In genomic region chrX:30649859-30650258, GRCh38 we compare ENCODE assay signal across 14 cellular contexts. TPM values are rescaled to one million over a fixed set of nuclear protein-coding genes. Genes with fewer than 3 reads are reported as not detected.
DNase-seq lines count a peak whose midpoint lies in the region; ATAC-seq and TF ChIP-seq lines count a peak whose summit lies in the region.
"Had no signal": no experiment of that assay in that cellular context is flagged by ENCODE, and none has a peak within 500 bp of the region (broad histone marks: within the 10 kb centered on the region; RNA-seq: fewer than 3 reads in every experiment).

No MANE protein-coding gene starts in this region.

- no peaks in the 10 kb centered on the region for H3K9me3 Mint-ChIP-seq in activated CD4-positive, alpha-beta T cell treated with anti-CD3 and anti-CD28 coated beads for 36 hours (ENCODE audit: low read depth)
- no peaks in the 10 kb centered on the region for H3K9me3 Mint-ChIP-seq in activated T-helper 2 cell treated with anti-CD3 and anti-CD28 coated beads, Interferon-gamma antibody, Interleukin-2, Interleukin-4, amounts not matched to agents 10 μg/mL and 5 μg/mL and 100 μg/mL, durations not matched to agents 14 hours and 24 hours and 36 hours
- H3K9me3 Mint-ChIP-seq: nephron progenitor cell had no signal

- no peaks in the 10 kb centered on the region for H3K36me3 ChIP-seq in neutrophil
- H3K36me3 ChIP-seq: MG63, thoracic aorta had no signal

- no peaks in the 10 kb centered on the region for H3K27me3 Mint-ChIP-seq in activated CD4-positive, alpha-beta T cell treated with anti-CD3 and anti-CD28 coated beads for 36 hours
- H3K27me3 Mint-ChIP-seq in activated T-helper 2 cell treated with anti-CD3 and anti-CD28 coated beads, Interferon-gamma antibody, Interleukin-2, Interleukin-4, amounts not matched to agents 10 μg/mL and 5 μg/mL and 100 μg/mL, durations not matched to agents 14 hours and 24 hours and 36 hours (ENCODE audit: low read depth), result no peaks in the 10 kb centered on the region

- ATAC-seq in activated CD4-positive, alpha-beta T cell treated with anti-CD3 and anti-CD28 coated beads for 36 hours, result peak; percentile 67
- ATAC-seq in HG02981 (IDR thresholded peaks at IDR 0.05; ENCODE audit: unreplicated experiment) (peak; percentile 19), HG02973 (IDR thresholded peaks at IDR 0.05; ENCODE audit: unreplicated experiment) (no peak), HG03571 (IDR thresholded peaks at IDR 0.05; ENCODE audit: unreplicated experiment) (no peak)

- DNase-seq in activated CD4-positive, alpha-beta T cell treated with anti-CD3 and anti-CD28 coated beads for 36 hours, result peak; percentile 10
- no peak for DNase-seq in activated CD4-positive, alpha-beta T cell treated with anti-CD3 and anti-CD28 coated beads for 48 hours
- DNase-seq in activated T-helper 2 cell treated with anti-CD3 and anti-CD28 coated beads, Interferon-gamma antibody, Interleukin-2, Interleukin-4, amounts not matched to agents 10 μg/mL and 5 μg/mL and 100 μg/mL, durations not matched to agents 14 hours and 24 hours and 36 hours (ENCODE audit: low spot score), result no peak
- DNase-seq in H4 (ENCODE audit: low spot score), result no peak
- DNase-seq: 8988T, amygdala, MG63, nephron progenitor cell, T1000 had no signal

- H3K4me3 ChIP-seq in neutrophil (ENCODE audit: low read depth in 1 of 2, low read length in 1 of 2), result no peak overlapping the region
- H3K4me3 ChIP-seq: MG63, thoracic aorta had no signal

- POLR2A ChIA-PET in activated CD4-positive, alpha-beta T cell treated with anti-CD3 and anti-CD28 coated beads for 36 hours (lab: Charles Lee), result interaction anchor here (1.0 to 1.4 kb wide), 2 partner anchors 9 to 240 kb away, joined by 4 to 22 read pairs; no protein-coding TSS in a partner anchor

- H3K36me3 Mint-ChIP-seq in activated CD4-positive, alpha-beta T cell treated with anti-CD3 and anti-CD28 coated beads for 36 hours (ENCODE audit: low read depth), result peaks cover 5% of the 10 kb centered on the region
- peaks cover under 1% of the 10 kb centered on the region for H3K36me3 Mint-ChIP-seq in activated T-helper 2 cell treated with anti-CD3 and anti-CD28 coated beads, Interferon-gamma antibody, Interleukin-2, Interleukin-4, amounts not matched to agents 10 μg/mL and 5 μg/mL and 100 μg/mL, durations not matched to agents 14 hours and 24 hours and 36 hours (ENCODE audit: low read depth)

- no peak for TF ChIP-seq CTCF in neutrophil (IDR thresholded peaks at IDR 0.05)

- peak overlapping the region; percentile 58 for H3K27ac ChIP-seq in neutrophil
- H3K27ac ChIP-seq: thoracic aorta had no signal

- H3K4me3 Mint-ChIP-seq in activated CD4-positive, alpha-beta T cell treated with anti-CD3 and anti-CD28 coated beads for 36 hours, result peak overlapping the region; percentile 39
- H3K4me3 Mint-ChIP-seq in activated T-helper 2 cell treated with anti-CD3 and anti-CD28 coated beads, Interferon-gamma antibody, Interleukin-2, Interleukin-4, amounts not matched to agents 10 μg/mL and 5 μg/mL and 100 μg/mL, durations not matched to agents 14 hours and 24 hours and 36 hours (ENCODE audit: low read depth), result no peak overlapping the region
- H3K4me3 Mint-ChIP-seq: nephron progenitor cell had no signal

- H3K27me3 ChIP-seq in neutrophil, result no peaks in the 10 kb centered on the region
- H3K27me3 ChIP-seq: MG63 had no signal

- intact Hi-C loops in activated CD4-positive, alpha-beta T cell treated with anti-CD3 and anti-CD28 coated beads for 36 hours (cut with DNase I, micrococcal nuclease), result loop anchor here (1.0 to 10.0 kb wide), 4 partner anchors 9 to 75 kb away; partner anchors contain the start of gene TASL (in 1 of the 2)
- intact Hi-C loops in activated T-helper 2 cell treated with anti-CD3 and anti-CD28 coated beads, Interferon-gamma antibody, Interleukin-2, Interleukin-4, amounts not matched to agents 10 μg/mL and 5 μg/mL and 100 μg/mL, durations not matched to agents 14 hours and 24 hours and 36 hours (cut with micrococcal nuclease), result loop anchor here (1.0 to 5.0 kb wide), 3 partner anchors 63 to 447 kb away; no protein-coding TSS in a partner anchor

- peaks cover 22% of the 10 kb centered on the region for H3K4me1 Mint-ChIP-seq in activated CD4-positive, alpha-beta T cell treated with anti-CD3 and anti-CD28 coated beads for 36 hours
- H3K4me1 Mint-ChIP-seq in activated T-helper 2 cell treated with anti-CD3 and anti-CD28 coated beads, Interferon-gamma antibody, Interleukin-2, Interleukin-4, amounts not matched to agents 10 μg/mL and 5 μg/mL and 100 μg/mL, durations not matched to agents 14 hours and 24 hours and 36 hours (ENCODE audit: low read depth), result peaks cover 24% of the 10 kb centered on the region

- H3K9me3 ChIP-seq in neutrophil, result no peaks in the 10 kb centered on the region
- H3K9me3 ChIP-seq: MG63, thoracic aorta had no signal

- peak overlapping the region; percentile 98 for H3K27ac Mint-ChIP-seq in activated CD4-positive, alpha-beta T cell treated with anti-CD3 and anti-CD28 coated beads for 36 hours
- peak overlapping the region; percentile 98 for H3K27ac Mint-ChIP-seq in activated T-helper 2 cell treated with anti-CD3 and anti-CD28 coated beads, Interferon-gamma antibody, Interleukin-2, Interleukin-4, amounts not matched to agents 10 μg/mL and 5 μg/mL and 100 μg/mL, durations not matched to agents 14 hours and 24 hours and 36 hours
- H3K27ac Mint-ChIP-seq: nephron progenitor cell had no signal

- peaks cover 15 to 29% of the 10 kb centered on the region in 2 experiments for H3K4me1 ChIP-seq in neutrophil (ENCODE audit: control insufficient read depth in 1 of 2, insufficient read depth in 1 of 2, low read depth in 1 of 2, low read length in 1 of 2)

- CTCF ChIA-PET in activated CD4-positive, alpha-beta T cell treated with anti-CD3 and anti-CD28 coated beads for 36 hours (lab: Charles Lee), result interaction anchor here (1.0 to 1.7 kb wide), 2 partner anchors 8 to 85 kb away, joined by 3 to 8 read pairs; no protein-coding TSS in a partner anchor

RNA-seq across cellular contexts. Expression of gene GK, which starts 3.4 kb away (rescaled TPM):
- total RNA-seq in activated CD4-positive, alpha-beta T cell treated with anti-CD3 and anti-CD28 coated beads for 36 hours, result 100 to 1,000 TPM in 1 of 2 experiments, 10 to 100 TPM in 1; 77.8 to 106 TPM
- total RNA-seq in activated T-helper 2 cell treated with anti-CD3 and anti-CD28 coated beads, Interferon-gamma antibody, Interleukin-2, Interleukin-4, amounts not matched to agents 10 μg/mL and 5 μg/mL and 100 μg/mL, durations not matched to agents 14 hours and 24 hours and 36 hours, result 103 and 105 TPM in 2 replicates
- total RNA-seq in H4 (2014; rRNA removed; shearing (Covaris generic)), result 5.7 and 7.4 TPM in 2 replicates

Comparison
In these comparisons a context has a peak if more than half of its experiments do, and no peak if none do; other contexts are left out.
1. ATAC-seq: peak in activated CD4-positive, alpha-beta T cell treated with anti-CD3 and anti-CD28 coated beads for 36 hours (single experiment) and HG02981 (single experiment); none in HG02973 (single experiment) and HG03571 (single experiment).